Comparison of ENCODE assay signal across 18 cellular contexts in genomic region chr2:73289304-73289703, GRCh38. TPM values are rescaled to one million over a fixed set of nuclear protein-coding genes. Genes with fewer than 3 reads are reported as not detected.
"Had no signal": no experiment of that assay in that cellular context is flagged by ENCODE, and none has a peak within 500 bp of the region (broad histone marks: within the 10 kb centered on the region; RNA-seq: fewer than 3 reads in every experiment).

No MANE protein-coding gene starts in this region.

- H3K9me3 ChIP-seq: vagina had no signal

- DNase-seq: activated CD4-positive, alpha-beta T cell treated with anti-CD3 and anti-CD28 coated beads for 4 hours; activated CD8-positive, alpha-beta memory T cell treated with anti-CD3 and anti-CD28 coated beads, Interleukin-2, amount 50 U/mL, for 4 hours; activated CD8-positive, alpha-beta T cell treated with anti-CD3 and anti-CD28 coated beads for 36 hours; activated gamma-delta T cell treated with Interleukin-2 at 50 U/mL for 16 hours; activated naive CD8-positive, alpha-beta T cell treated with anti-CD3 and anti-CD28 coated beads, Interleukin-2, amount 10 ng/mL, durations not matched to agents 7 days and 5 days; activated T-cell treated with anti-CD3 and anti-CD28 coated beads, Interleukin-2, amount 50 U/mL, for 72 hours; cerebellar nuclear complex; dermis blood vessel endothelial cell; endodermal cell; hypothalamus; kidney glomerular epithelial cell; retina; stimulated activated CD4-positive, alpha-beta T cell treated with anti-CD3 and anti-CD28 coated beads, Interleukin-4, amount 100 ng/mL, for 4 hours had no signal

- H3K27ac Mint-ChIP-seq: activated CD8-positive, alpha-beta T cell treated with anti-CD3 and anti-CD28 coated beads for 36 hours; activated naive CD8-positive, alpha-beta T cell treated with anti-CD3 and anti-CD28 coated beads, Interleukin-2, amount 10 ng/mL, durations not matched to agents 7 days and 5 days; activated T-cell treated with anti-CD3 and anti-CD28 coated beads, Interleukin-2, amount 50 U/mL, for 72 hours; endodermal cell had no signal

- H3K27ac ChIP-seq: skin epidermis, vagina had no signal

- H3K9me3 Mint-ChIP-seq: activated CD8-positive, alpha-beta T cell treated with anti-CD3 and anti-CD28 coated beads for 36 hours; activated naive CD8-positive, alpha-beta T cell treated with anti-CD3 and anti-CD28 coated beads, Interleukin-2, amount 10 ng/mL, durations not matched to agents 7 days and 5 days; activated T-cell treated with anti-CD3 and anti-CD28 coated beads, Interleukin-2, amount 50 U/mL, for 72 hours; endodermal cell had no signal

- H3K36me3 Mint-ChIP-seq: activated naive CD8-positive, alpha-beta T cell treated with anti-CD3 and anti-CD28 coated beads, Interleukin-2, amount 10 ng/mL, durations not matched to agents 7 days and 5 days had no signal

- H3K4me3 Mint-ChIP-seq: activated CD8-positive, alpha-beta T cell treated with anti-CD3 and anti-CD28 coated beads for 36 hours; activated naive CD8-positive, alpha-beta T cell treated with anti-CD3 and anti-CD28 coated beads, Interleukin-2, amount 10 ng/mL, durations not matched to agents 7 days and 5 days; activated T-cell treated with anti-CD3 and anti-CD28 coated beads, Interleukin-2, amount 50 U/mL, for 72 hours; endodermal cell had no signal

- H3K4me3 ChIP-seq: skin epidermis, vagina had no signal

- H3K36me3 ChIP-seq: vagina had no signal

- ATAC-seq: activated CD8-positive, alpha-beta T cell treated with anti-CD3 and anti-CD28 coated beads for 36 hours; activated T-cell treated with anti-CD3 and anti-CD28 coated beads, Interleukin-2, amount 50 U/mL, for 72 hours had no signal

RNA-seq across cellular contexts. Expression of gene EGR4, which starts 4.0 kb away (rescaled TPM):
- total RNA-seq: activated naive CD8-positive, alpha-beta T cell treated with anti-CD3 and anti-CD28 coated beads, Interleukin-2, amount 10 ng/mL, durations not matched to agents 7 days and 5 days; dermis blood vessel endothelial cell; glomerular endothelial cell; lower leg skin; mesenteric fat pad; vagina had no signal
